Comparison of ENCODE assay signal across 2 cellular contexts in the genomic region with DNA sequence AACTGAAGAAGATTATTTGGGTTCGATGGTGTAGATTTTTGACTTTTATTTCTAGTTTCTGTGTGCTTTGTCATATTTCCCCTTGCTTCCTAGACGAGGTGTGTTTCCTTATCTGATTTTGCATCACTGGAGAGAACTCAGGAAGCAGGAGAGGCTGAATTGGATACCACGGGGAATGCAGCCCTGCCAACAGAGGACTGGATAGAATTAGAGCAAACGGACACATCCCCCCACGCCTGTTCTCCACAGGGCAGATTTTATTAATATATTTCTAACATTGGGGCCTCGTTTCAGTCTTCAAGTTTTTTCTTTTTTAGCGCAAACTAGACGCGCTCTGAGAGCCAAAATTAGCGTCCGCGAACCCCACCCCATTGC.
TF ChIP-seq lines count a peak whose summit lies in the region.

No MANE protein-coding gene starts in this region.

TF ChIP-seq in HEK293, 187 proteins besides CTCF, POLR2A, EP300 and RAD21 (continued from another document):
- TF ChIP-seq, protein P1, sequence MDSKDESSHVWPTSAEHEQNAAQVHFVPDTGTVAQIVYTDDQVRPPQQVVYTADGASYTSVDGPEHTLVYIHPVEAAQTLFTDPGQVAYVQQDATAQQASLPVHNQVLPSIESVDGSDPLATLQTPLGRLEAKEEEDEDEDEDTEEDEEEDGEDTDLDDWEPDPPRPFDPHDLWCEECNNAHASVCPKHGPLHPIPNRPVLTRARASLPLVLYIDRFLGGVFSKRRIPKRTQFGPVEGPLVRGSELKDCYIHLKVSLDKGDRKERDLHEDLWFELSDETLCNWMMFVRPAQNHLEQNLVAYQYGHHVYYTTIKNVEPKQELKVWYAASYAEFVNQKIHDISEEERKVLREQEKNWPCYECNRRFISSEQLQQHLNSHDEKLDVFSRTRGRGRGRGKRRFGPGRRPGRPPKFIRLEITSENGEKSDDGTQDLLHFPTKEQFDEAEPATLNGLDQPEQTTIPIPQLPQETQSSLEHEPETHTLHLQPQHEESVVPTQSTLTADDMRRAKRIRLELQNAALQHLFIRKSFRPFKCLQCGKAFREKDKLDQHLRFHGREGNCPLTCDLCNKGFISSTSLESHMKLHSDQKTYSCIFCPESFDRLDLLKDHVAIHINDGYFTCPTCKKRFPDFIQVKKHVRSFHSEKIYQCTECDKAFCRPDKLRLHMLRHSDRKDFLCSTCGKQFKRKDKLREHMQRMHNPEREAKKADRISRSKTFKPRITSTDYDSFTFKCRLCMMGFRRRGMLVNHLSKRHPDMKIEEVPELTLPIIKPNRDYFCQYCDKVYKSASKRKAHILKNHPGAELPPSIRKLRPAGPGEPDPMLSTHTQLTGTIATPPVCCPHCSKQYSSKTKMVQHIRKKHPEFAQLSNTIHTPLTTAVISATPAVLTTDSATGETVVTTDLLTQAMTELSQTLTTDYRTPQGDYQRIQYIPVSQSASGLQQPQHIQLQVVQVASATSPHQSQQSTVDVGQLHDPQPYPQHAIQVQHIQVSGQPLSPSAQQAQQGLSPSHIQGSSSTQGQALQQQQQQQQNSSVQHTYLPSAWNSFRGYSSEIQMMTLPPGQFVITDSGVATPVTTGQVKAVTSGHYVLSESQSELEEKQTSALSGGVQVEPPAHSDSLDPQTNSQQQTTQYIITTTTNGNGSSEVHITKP (tag by site-specific recombination; IDR thresholded peaks at IDR 0.05) = peak; percentile 53
- TF ChIP-seq GLIS2 (tag by site-specific recombination; IDR thresholded peaks at IDR 0.05) = 0 out of 2 replicates have a peak, but pooled peaks have one; percentile 14
- TF ChIP-seq ZNF19 (tag by site-specific recombination; IDR thresholded peaks at IDR 0.05; ENCODE audit: low read depth) = no peak
- no peak for TF ChIP-seq ZNF416 (tag by site-specific recombination; IDR thresholded peaks at IDR 0.05)
- TF ChIP-seq ZNF366 (tag by site-specific recombination; conservative IDR thresholded peaks at IDR 0.05) = 0 out of 2 replicates have a peak, but pooled peaks have one; percentile 15

TF ChIP-seq in WTC11, 78 proteins besides CTCF, POLR2A, EP300 and RAD21 (continued from another document):
- TF ChIP-seq, protein P2, sequence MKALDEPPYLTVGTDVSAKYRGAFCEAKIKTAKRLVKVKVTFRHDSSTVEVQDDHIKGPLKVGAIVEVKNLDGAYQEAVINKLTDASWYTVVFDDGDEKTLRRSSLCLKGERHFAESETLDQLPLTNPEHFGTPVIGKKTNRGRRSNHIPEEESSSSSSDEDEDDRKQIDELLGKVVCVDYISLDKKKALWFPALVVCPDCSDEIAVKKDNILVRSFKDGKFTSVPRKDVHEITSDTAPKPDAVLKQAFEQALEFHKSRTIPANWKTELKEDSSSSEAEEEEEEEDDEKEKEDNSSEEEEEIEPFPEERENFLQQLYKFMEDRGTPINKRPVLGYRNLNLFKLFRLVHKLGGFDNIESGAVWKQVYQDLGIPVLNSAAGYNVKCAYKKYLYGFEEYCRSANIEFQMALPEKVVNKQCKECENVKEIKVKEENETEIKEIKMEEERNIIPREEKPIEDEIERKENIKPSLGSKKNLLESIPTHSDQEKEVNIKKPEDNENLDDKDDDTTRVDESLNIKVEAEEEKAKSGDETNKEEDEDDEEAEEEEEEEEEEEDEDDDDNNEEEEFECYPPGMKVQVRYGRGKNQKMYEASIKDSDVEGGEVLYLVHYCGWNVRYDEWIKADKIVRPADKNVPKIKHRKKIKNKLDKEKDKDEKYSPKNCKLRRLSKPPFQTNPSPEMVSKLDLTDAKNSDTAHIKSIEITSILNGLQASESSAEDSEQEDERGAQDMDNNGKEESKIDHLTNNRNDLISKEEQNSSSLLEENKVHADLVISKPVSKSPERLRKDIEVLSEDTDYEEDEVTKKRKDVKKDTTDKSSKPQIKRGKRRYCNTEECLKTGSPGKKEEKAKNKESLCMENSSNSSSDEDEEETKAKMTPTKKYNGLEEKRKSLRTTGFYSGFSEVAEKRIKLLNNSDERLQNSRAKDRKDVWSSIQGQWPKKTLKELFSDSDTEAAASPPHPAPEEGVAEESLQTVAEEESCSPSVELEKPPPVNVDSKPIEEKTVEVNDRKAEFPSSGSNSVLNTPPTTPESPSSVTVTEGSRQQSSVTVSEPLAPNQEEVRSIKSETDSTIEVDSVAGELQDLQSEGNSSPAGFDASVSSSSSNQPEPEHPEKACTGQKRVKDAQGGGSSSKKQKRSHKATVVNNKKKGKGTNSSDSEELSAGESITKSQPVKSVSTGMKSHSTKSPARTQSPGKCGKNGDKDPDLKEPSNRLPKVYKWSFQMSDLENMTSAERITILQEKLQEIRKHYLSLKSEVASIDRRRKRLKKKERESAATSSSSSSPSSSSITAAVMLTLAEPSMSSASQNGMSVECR (CRISPR knock-in tag; IDR thresholded peaks at IDR 0.05; ENCODE audit: borderline replicate concordance) = no peak
- TF ChIP-seq CBFB (CRISPR knock-in tag; IDR thresholded peaks at IDR 0.05; ENCODE audit: low read depth) = no peak
- TF ChIP-seq, protein P3, sequence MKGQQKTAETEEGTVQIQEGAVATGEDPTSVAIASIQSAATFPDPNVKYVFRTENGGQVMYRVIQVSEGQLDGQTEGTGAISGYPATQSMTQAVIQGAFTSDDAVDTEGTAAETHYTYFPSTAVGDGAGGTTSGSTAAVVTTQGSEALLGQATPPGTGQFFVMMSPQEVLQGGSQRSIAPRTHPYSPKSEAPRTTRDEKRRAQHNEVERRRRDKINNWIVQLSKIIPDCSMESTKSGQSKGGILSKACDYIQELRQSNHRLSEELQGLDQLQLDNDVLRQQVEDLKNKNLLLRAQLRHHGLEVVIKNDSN (CRISPR knock-in tag; IDR thresholded peaks at IDR 0.05) = no peak
- TF ChIP-seq, protein P4, sequence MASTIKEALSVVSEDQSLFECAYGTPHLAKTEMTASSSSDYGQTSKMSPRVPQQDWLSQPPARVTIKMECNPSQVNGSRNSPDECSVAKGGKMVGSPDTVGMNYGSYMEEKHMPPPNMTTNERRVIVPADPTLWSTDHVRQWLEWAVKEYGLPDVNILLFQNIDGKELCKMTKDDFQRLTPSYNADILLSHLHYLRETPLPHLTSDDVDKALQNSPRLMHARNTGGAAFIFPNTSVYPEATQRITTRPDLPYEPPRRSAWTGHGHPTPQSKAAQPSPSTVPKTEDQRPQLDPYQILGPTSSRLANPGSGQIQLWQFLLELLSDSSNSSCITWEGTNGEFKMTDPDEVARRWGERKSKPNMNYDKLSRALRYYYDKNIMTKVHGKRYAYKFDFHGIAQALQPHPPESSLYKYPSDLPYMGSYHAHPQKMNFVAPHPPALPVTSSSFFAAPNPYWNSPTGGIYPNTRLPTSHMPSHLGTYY (CRISPR knock-in tag; IDR thresholded peaks at IDR 0.05) = no peak
- TF ChIP-seq, protein P5, sequence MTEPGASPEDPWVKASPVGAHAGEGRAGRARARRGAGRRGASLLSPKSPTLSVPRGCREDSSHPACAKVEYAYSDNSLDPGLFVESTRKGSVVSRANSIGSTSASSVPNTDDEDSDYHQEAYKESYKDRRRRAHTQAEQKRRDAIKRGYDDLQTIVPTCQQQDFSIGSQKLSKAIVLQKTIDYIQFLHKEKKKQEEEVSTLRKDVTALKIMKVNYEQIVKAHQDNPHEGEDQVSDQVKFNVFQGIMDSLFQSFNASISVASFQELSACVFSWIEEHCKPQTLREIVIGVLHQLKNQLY (CRISPR knock-in tag; IDR thresholded peaks at IDR 0.05) = no peak
- TF ChIP-seq, protein P6, sequence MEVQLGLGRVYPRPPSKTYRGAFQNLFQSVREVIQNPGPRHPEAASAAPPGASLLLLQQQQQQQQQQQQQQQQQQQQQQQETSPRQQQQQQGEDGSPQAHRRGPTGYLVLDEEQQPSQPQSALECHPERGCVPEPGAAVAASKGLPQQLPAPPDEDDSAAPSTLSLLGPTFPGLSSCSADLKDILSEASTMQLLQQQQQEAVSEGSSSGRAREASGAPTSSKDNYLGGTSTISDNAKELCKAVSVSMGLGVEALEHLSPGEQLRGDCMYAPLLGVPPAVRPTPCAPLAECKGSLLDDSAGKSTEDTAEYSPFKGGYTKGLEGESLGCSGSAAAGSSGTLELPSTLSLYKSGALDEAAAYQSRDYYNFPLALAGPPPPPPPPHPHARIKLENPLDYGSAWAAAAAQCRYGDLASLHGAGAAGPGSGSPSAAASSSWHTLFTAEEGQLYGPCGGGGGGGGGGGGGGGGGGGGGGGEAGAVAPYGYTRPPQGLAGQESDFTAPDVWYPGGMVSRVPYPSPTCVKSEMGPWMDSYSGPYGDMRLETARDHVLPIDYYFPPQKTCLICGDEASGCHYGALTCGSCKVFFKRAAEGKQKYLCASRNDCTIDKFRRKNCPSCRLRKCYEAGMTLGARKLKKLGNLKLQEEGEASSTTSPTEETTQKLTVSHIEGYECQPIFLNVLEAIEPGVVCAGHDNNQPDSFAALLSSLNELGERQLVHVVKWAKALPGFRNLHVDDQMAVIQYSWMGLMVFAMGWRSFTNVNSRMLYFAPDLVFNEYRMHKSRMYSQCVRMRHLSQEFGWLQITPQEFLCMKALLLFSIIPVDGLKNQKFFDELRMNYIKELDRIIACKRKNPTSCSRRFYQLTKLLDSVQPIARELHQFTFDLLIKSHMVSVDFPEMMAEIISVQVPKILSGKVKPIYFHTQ (CRISPR knock-in tag; IDR thresholded peaks at IDR 0.05) = no peak
- no peak for TF ChIP-seq ATF1 (CRISPR knock-in tag; IDR thresholded peaks at IDR 0.05)
- no peak for TF ChIP-seq JAZF1 (CRISPR knock-in tag; IDR thresholded peaks at IDR 0.05)
- no peak for TF ChIP-seq IRF2 (CRISPR knock-in tag; IDR thresholded peaks at IDR 0.05; ENCODE audit: borderline replicate concordance, low read depth)
- TF ChIP-seq FOXK1 (CRISPR knock-in tag; IDR thresholded peaks at IDR 0.05) = no peak
- TF ChIP-seq NR1H2 (CRISPR knock-in tag; IDR thresholded peaks at IDR 0.05) = no peak
